Comparison of ENCODE assay signal across 17 cellular contexts in genomic region chr1:3215198-3216045, GRCh38.
DNase-seq lines count a peak whose midpoint lies in the region; ATAC-seq, FAIRE-seq and TF ChIP-seq lines count a peak whose summit lies in the region.
"Had no signal": no experiment of that assay in that cellular context is flagged by ENCODE, and none has a peak within 500 bp of the region (broad histone marks: within the 10 kb centered on the region; RNA-seq: fewer than 3 reads in every experiment).

No MANE protein-coding gene starts in this region.

- H3K4me1 Mint-ChIP-seq in neural crest cell = peaks cover 80% of the 10 kb centered on the region
- H3K4me1 Mint-ChIP-seq in type B pancreatic cell (ENCODE audit: unreplicated experiment) = peaks cover 43% of the 10 kb centered on the region
- H3K4me1 Mint-ChIP-seq: CD8-positive, alpha-beta memory T cell had no signal

- H3K27ac Mint-ChIP-seq in neural crest cell (ENCODE audit: unreplicated experiment) (peak overlapping the region; percentile 96), type B pancreatic cell (peak overlapping the region; percentile 74)
- H3K27ac Mint-ChIP-seq: CD8-positive, alpha-beta memory T cell had no signal

- H3K4me1 ChIP-seq in foreskin keratinocyte = no peaks in the 10 kb centered on the region
- H3K4me1 ChIP-seq: BE2C had no signal

- H3K27me3 Mint-ChIP-seq in neural crest cell (ENCODE audit: low read depth) (peaks cover 16% of the 10 kb centered on the region), type B pancreatic cell (peaks cover 38% of the 10 kb centered on the region)

- H3K36me3 Mint-ChIP-seq in neural crest cell (ENCODE audit: low read depth) = no peaks in the 10 kb centered on the region
- H3K36me3 Mint-ChIP-seq in type B pancreatic cell = no peaks in the 10 kb centered on the region
- H3K36me3 Mint-ChIP-seq: CD8-positive, alpha-beta memory T cell had no signal

- TF ChIP-seq CTCF in neural crest cell (conservative IDR thresholded peaks at IDR 0.05) (no peak), type B pancreatic cell (conservative IDR thresholded peaks at IDR 0.05) (no peak), foreskin keratinocyte (conservative IDR thresholded peaks at IDR 0.05) (no peak)

- H3K27me3 ChIP-seq in foreskin keratinocyte = no peaks in the 10 kb centered on the region

- peak overlapping the region; percentile 75 for H3K4me3 Mint-ChIP-seq in neural crest cell
- H3K4me3 Mint-ChIP-seq in type B pancreatic cell = peak overlapping the region; percentile 72
- H3K4me3 Mint-ChIP-seq: CD8-positive, alpha-beta memory T cell had no signal

- in situ Hi-C loops in SK-MEL-5 (cut with HindIII; ENCODE audit: low pct_unique_long_range_greater_than_20kb, low sequenced_read_pairs) = no loop called here

- no peak for ATAC-seq in foreskin keratinocyte
- no peak for ATAC-seq in HG03521 (IDR thresholded peaks at IDR 0.05; ENCODE audit: unreplicated experiment)
- ATAC-seq: Right ventricle myocardium inferior had no signal

- H3K9me3 Mint-ChIP-seq in neural crest cell = no peaks in the 10 kb centered on the region
- no peaks in the 10 kb centered on the region for H3K9me3 Mint-ChIP-seq in type B pancreatic cell
- H3K9me3 Mint-ChIP-seq: CD8-positive, alpha-beta memory T cell had no signal

- DNase-seq in SK-MEL-5 (ENCODE audit: low read depth, low spot score) (peak; percentile 56), frontal cortex (ENCODE audit: low spot score in 2 of 2) (peak; percentile 62 to 64), neural crest cell (ENCODE audit: low read depth, low spot score) (peak; percentile 60), type B pancreatic cell (ENCODE audit: extremely low spot score, unreplicated experiment) (no peak), RPMI8226 (no peak), foreskin keratinocyte (no peak)
- DNase-seq: BE2C; CD8-positive, alpha-beta memory T cell; HCEC 1CT; Karpas-422; MM.1S; NCI-H1105 treated with DMSO at 0.1 percent for 48 hours; NCI-H187; PC-9; SK-N-SH had no signal

- no peak overlapping the region for H3K27ac ChIP-seq in foreskin keratinocyte
- H3K27ac ChIP-seq: PC-9 had no signal

- no peak for FAIRE-seq in frontal cortex (lab: Jason Lieb, UNC)

Comparison
In these comparisons a context has a peak if more than half of its experiments do, and no peak if none do; other contexts are left out.
1. DNase-seq: peak in SK-MEL-5 (single experiment), frontal cortex (2 of 2) and neural crest cell (single experiment); none in type B pancreatic cell (single experiment), RPMI8226 (single experiment) and foreskin keratinocyte (0 of 2).